In the genomic region with DNA sequence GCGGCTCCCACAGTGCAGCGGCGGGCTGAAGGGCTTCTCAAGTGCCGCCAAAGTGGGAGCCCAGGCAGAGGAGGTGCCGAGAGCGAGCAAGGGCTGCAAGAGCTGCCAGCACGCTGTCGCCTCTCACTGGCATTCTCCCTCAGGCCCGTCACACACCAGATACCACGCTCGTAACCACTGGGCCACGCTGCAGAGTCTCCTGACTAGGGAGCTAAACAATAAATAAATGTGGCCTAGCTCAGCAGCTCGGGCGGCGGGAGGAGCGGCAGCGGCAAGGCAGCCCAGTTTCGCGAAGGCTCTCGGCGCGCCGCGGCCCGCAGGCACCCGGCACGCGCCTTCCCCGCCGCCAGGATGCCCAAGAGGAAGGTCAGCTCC, we compare ENCODE assay signal across 12 cellular contexts.
"Had no signal": no experiment of that assay in that cellular context is flagged by ENCODE, and none has a peak within 500 bp of the region (broad histone marks: within the 10 kb centered on the region; RNA-seq: fewer than 3 reads in every experiment).

No MANE protein-coding gene starts in this region.

- H3K4me3 Mint-ChIP-seq: activated CD8-positive, alpha-beta T cell treated with anti-CD3 and anti-CD28 coated beads for 36 hours; activated T-cell treated with anti-CD3 and anti-CD28 coated beads, Interleukin-2, amount 50 U/mL, for 72 hours; natural killer cell treated with Interleukin-12 subunit alpha and Interleukin-12 subunit beta and Interleukin-15 and Interleukin-18, amount 100 ng/mL, for 72 hours had no signal

- DNase-seq: activated CD4-positive, alpha-beta T cell treated with anti-CD3 and anti-CD28 coated beads for 4 hours; activated CD8-positive, alpha-beta memory T cell treated with anti-CD3 and anti-CD28 coated beads, Interleukin-2, amount 50 U/mL, for 4 hours; activated CD8-positive, alpha-beta T cell treated with anti-CD3 and anti-CD28 coated beads for 36 hours; activated T-cell treated with anti-CD3 and anti-CD28 coated beads, Interleukin-2, amount 50 U/mL, for 72 hours; aorta; effector CD4-positive, alpha-beta T cell; left cardiac atrium; stimulated activated CD4-positive, alpha-beta T cell treated with anti-CD3 and anti-CD28 coated beads, Interleukin-2, amount 100 ng/mL, for 48 hours; stimulated activated naive CD8-positive, alpha-beta T cell treated with anti-CD3 and anti-CD28 coated beads, Interleukin-15, Interleukin-2, amounts not matched to agents 100 U/mL and 50 U/mL, for 24 hours had no signal

- H3K9me3 Mint-ChIP-seq: activated CD8-positive, alpha-beta T cell treated with anti-CD3 and anti-CD28 coated beads for 36 hours; activated T-cell treated with anti-CD3 and anti-CD28 coated beads, Interleukin-2, amount 50 U/mL, for 72 hours; natural killer cell treated with Interleukin-12 subunit alpha and Interleukin-12 subunit beta and Interleukin-15 and Interleukin-18, amount 100 ng/mL, for 72 hours had no signal

- H3K36me3 Mint-ChIP-seq: natural killer cell treated with Interleukin-12 subunit alpha and Interleukin-12 subunit beta and Interleukin-15 and Interleukin-18, amount 100 ng/mL, for 72 hours had no signal

- H3K27ac Mint-ChIP-seq: activated CD8-positive, alpha-beta T cell treated with anti-CD3 and anti-CD28 coated beads for 36 hours; activated T-cell treated with anti-CD3 and anti-CD28 coated beads, Interleukin-2, amount 50 U/mL, for 72 hours; natural killer cell treated with Interleukin-12 subunit alpha and Interleukin-12 subunit beta and Interleukin-15 and Interleukin-18, amount 100 ng/mL, for 72 hours had no signal

- H3K36me3 ChIP-seq: vagina had no signal

- H3K27ac ChIP-seq: vagina had no signal

- H3K27me3 ChIP-seq: vagina had no signal

- H3K4me3 ChIP-seq: lung, vagina had no signal

- ATAC-seq: activated CD8-positive, alpha-beta T cell treated with anti-CD3 and anti-CD28 coated beads for 36 hours; activated T-cell treated with anti-CD3 and anti-CD28 coated beads, Interleukin-2, amount 50 U/mL, for 72 hours; left cardiac atrium; natural killer cell treated with Interleukin-12 subunit alpha and Interleukin-12 subunit beta and Interleukin-15 and Interleukin-18, amount 100 ng/mL, for 72 hours; stimulated activated naive CD8-positive, alpha-beta T cell treated with anti-CD3 and anti-CD28 coated beads, Interleukin-15, Interleukin-2, amounts not matched to agents 100 U/mL and 50 U/mL, for 24 hours had no signal

- H3K9me3 ChIP-seq: vagina had no signal
